1 cellular context compared by ENCODE assay signal in the genomic region with DNA sequence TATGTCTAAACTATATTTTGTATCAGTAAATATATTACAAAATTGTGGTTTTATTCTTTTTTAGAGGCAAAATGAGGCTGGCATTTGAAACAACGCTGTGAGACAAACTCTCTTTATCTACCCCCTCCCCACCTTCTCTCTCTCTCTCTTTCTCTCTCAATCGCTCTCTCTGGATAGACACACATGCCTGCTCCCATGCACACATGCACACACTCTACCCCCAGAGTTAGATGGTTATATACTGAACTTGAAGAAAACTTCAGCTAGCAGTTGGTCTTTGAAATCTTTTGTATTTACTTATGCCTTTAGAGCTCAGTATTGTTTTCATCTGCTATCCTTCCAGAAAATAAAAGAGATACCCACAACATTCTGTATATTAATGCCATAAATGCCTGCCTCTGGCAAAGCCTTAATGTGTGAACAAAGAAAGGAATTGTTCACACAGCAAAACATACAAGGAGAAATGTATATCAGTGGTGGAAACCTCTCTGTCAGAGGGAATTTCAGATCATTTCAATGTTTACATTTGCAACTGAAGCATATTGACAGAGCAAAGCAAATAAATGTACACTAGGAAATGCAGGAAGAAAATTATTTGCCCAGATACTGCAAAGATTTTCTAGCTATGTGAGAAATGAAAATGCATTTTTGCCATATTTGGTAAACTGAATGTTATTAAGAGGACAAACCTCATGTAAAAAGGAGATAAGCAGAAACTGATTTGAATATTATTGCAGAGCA.
TF ChIP-seq lines count a peak whose summit lies in the region.

No MANE protein-coding gene starts in this region.

TF ChIP-seq in HepG2, 621 proteins besides CTCF, POLR2A, EP300 and RAD21 (continued from another document and continues in another):
- no peak for TF ChIP-seq LRRFIP1 (CRISPR knock-in tag; conservative IDR thresholded peaks at IDR 0.05)
- TF ChIP-seq CHD2 (IDR thresholded peaks at IDR 0.05; ENCODE audit: low read depth, low read length): no peak
- TF ChIP-seq ZBTB8A (CRISPR knock-in tag; IDR thresholded peaks at IDR 0.05; ENCODE audit: borderline replicate concordance, low read depth): no peak
- TF ChIP-seq YEATS2 (CRISPR knock-in tag; IDR thresholded peaks at IDR 0.05; ENCODE audit: borderline replicate concordance): no peak; the same call in 1 of the 2 replicates
- peak; percentile 75 for TF ChIP-seq THAP11 (CRISPR knock-in tag; IDR thresholded peaks at IDR 0.05)
- TF ChIP-seq ZXDC (CRISPR knock-in tag; IDR thresholded peaks at IDR 0.05): no peak
- TF ChIP-seq RXRB (CRISPR knock-in tag; IDR thresholded peaks at IDR 0.05; ENCODE audit: borderline replicate concordance): peak; percentile 85
- peak; percentile 42; the same call in 1 of the 2 replicates for TF ChIP-seq MYPOP (CRISPR knock-in tag; IDR thresholded peaks at IDR 0.05)
- no peak for TF ChIP-seq ZBTB10 (CRISPR knock-in tag; IDR thresholded peaks at IDR 0.05; ENCODE audit: borderline replicate concordance)
- no peak for TF ChIP-seq ZNF772 (CRISPR knock-in tag; IDR thresholded peaks at IDR 0.05)
- no peak for TF ChIP-seq GABPB1 (CRISPR knock-in tag; IDR thresholded peaks at IDR 0.05)
- no peak for TF ChIP-seq REPIN1 (CRISPR knock-in tag; IDR thresholded peaks at IDR 0.05; ENCODE audit: borderline replicate concordance, low read depth)
- TF ChIP-seq ZNF484 (CRISPR knock-in tag; IDR thresholded peaks at IDR 0.05; ENCODE audit: borderline replicate concordance, low read depth): no peak
- TF ChIP-seq KDM5A (IDR thresholded peaks at IDR 0.05; ENCODE audit: borderline replicate concordance, low read length): no peak
- TF ChIP-seq HMG20A (CRISPR knock-in tag; IDR thresholded peaks at IDR 0.05; ENCODE audit: borderline replicate concordance): peak; percentile 98
- no peak; the same call in 1 of the 2 replicates for TF ChIP-seq TFAP4 (IDR thresholded peaks at IDR 0.05; ENCODE audit: borderline replicate concordance, low read depth)
- no peak for TF ChIP-seq ZNF260 (CRISPR knock-in tag; IDR thresholded peaks at IDR 0.05; ENCODE audit: borderline replicate concordance, low read depth)
- no peak for TF ChIP-seq ZNF703 (CRISPR knock-in tag; IDR thresholded peaks at IDR 0.05; ENCODE audit: borderline replicate concordance)
- TF ChIP-seq, protein P1, sequence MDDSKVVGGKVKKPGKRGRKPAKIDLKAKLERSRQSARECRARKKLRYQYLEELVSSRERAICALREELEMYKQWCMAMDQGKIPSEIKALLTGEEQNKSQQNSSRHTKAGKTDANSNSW (CRISPR knock-in tag; IDR thresholded peaks at IDR 0.05; ENCODE audit: borderline replicate concordance): no peak
- no peak for TF ChIP-seq HIVEP1 (CRISPR knock-in tag; IDR thresholded peaks at IDR 0.05)
- TF ChIP-seq GZF1 (CRISPR knock-in tag; IDR thresholded peaks at IDR 0.05): no peak
- peak; percentile 33; the same call in 1 of the 2 replicates for TF ChIP-seq ZNF670 (CRISPR knock-in tag; IDR thresholded peaks at IDR 0.05; ENCODE audit: borderline replicate concordance)
- TF ChIP-seq ZNF296 (CRISPR knock-in tag; conservative IDR thresholded peaks at IDR 0.05): no peak
- peak; percentile 26; the same call in 1 of the 2 replicates for TF ChIP-seq NCOR1 (IDR thresholded peaks at IDR 0.05; ENCODE audit: borderline replicate concordance, low read length)
- peak; percentile 88 for TF ChIP-seq GFI1 (CRISPR knock-in tag; IDR thresholded peaks at IDR 0.05; ENCODE audit: borderline replicate concordance)
- TF ChIP-seq HOXA5 (CRISPR knock-in tag; IDR thresholded peaks at IDR 0.05): peak; percentile 41; the same call in 1 of the 2 replicates
- TF ChIP-seq, protein P2, sequence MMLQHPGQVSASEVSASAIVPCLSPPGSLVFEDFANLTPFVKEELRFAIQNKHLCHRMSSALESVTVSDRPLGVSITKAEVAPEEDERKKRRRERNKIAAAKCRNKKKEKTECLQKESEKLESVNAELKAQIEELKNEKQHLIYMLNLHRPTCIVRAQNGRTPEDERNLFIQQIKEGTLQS (CRISPR knock-in tag; IDR thresholded peaks at IDR 0.05): no peak; the same call in 1 of the 2 replicates
- TF ChIP-seq NR2F2 (IDR thresholded peaks at IDR 0.05; ENCODE audit: borderline replicate concordance, low read depth): peak; percentile 57; the same call in 1 of the 2 replicates
- TF ChIP-seq, protein P3, sequence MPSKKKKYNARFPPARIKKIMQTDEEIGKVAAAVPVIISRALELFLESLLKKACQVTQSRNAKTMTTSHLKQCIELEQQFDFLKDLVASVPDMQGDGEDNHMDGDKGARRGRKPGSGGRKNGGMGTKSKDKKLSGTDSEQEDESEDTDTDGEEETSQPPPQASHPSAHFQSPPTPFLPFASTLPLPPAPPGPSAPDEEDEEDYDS (CRISPR knock-in tag; IDR thresholded peaks at IDR 0.05): peak; percentile 27; the same call in 1 of the 2 replicates
- no peak for TF ChIP-seq KLF12 (CRISPR knock-in tag; IDR thresholded peaks at IDR 0.05; ENCODE audit: borderline replicate concordance)
- no peak for TF ChIP-seq HNRNPL (IDR thresholded peaks at IDR 0.05; ENCODE audit: low read depth, low read length)
- no peak for TF ChIP-seq BCLAF1 (IDR thresholded peaks at IDR 0.05)
- TF ChIP-seq, protein P4, sequence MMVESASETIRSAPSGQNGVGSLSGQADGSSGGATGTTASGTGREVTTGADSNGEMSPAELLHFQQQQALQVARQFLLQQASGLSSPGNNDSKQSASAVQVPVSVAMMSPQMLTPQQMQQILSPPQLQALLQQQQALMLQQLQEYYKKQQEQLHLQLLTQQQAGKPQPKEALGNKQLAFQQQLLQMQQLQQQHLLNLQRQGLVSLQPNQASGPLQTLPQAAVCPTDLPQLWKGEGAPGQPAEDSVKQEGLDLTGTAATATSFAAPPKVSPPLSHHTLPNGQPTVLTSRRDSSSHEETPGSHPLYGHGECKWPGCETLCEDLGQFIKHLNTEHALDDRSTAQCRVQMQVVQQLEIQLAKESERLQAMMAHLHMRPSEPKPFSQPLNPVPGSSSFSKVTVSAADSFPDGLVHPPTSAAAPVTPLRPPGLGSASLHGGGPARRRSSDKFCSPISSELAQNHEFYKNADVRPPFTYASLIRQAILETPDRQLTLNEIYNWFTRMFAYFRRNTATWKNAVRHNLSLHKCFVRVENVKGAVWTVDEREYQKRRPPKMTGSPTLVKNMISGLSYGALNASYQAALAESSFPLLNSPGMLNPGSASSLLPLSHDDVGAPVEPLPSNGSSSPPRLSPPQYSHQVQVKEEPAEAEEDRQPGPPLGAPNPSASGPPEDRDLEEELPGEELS (CRISPR knock-in tag; IDR thresholded peaks at IDR 0.05): peak; percentile 96
- peak; percentile 87 for TF ChIP-seq TEAD3 (CRISPR knock-in tag; optimal IDR thresholded peaks at IDR 0.05; ENCODE audit: borderline replicate concordance)
- no peak for TF ChIP-seq ARNTL (CRISPR knock-in tag; IDR thresholded peaks at IDR 0.05)
- TF ChIP-seq, protein P5, sequence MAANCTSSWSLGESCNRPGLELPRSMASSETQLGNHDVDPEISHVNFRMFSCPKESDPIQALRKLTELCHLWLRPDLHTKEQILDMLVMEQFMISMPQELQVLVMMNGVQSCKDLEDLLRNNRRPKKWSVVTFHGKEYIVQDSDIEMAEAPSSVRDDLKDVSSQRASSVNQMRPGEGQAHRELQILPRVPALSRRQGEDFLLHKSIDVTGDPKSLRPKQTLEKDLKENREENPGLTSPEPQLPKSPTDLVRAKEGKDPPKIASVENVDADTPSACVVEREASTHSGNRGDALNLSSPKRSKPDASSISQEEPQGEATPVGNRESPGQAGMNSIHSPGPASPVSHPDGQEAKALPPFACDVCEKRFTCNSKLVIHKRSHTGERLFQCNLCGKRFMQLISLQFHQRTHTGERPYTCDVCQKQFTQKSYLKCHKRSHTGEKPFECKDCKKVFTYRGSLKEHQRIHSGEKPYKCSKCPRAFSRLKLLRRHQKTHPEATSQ (CRISPR knock-in tag; IDR thresholded peaks at IDR 0.05; ENCODE audit: borderline replicate concordance): no peak
- TF ChIP-seq PRPF4 (IDR thresholded peaks at IDR 0.05; ENCODE audit: low read depth, low read length, poor library complexity, severe bottlenecking): no peak
- no peak for TF ChIP-seq NFIB (CRISPR knock-in tag; IDR thresholded peaks at IDR 0.05; ENCODE audit: borderline replicate concordance)
